In genomic region chr19:38734426-38735256, GRCh38 we compare ENCODE assay signal across 8 cellular contexts. TPM values are rescaled to one million over a fixed set of nuclear protein-coding genes. Genes with fewer than 3 reads are reported as not detected.
DNase-seq lines count a peak whose midpoint lies in the region; ATAC-seq and TF ChIP-seq lines count a peak whose summit lies in the region.

No MANE protein-coding gene starts in this region.

- no peak for ATAC-seq in Right ventricle myocardium inferior
- ATAC-seq in RWPE2 (ENCODE audit: low read depth): peak; percentile 5
- ATAC-seq in HG03045 (IDR thresholded peaks at IDR 0.05; ENCODE audit: unreplicated experiment): no peak

- H3K4me3 Mint-ChIP-seq in mesothelial cell of epicardium: peak overlapping the region; percentile 63

- TF ChIP-seq CTCF in RWPE2 (IDR thresholded peaks at IDR 0.05; ENCODE audit: poor library complexity, severe bottlenecking) (no peak), mesothelial cell of epicardium (IDR thresholded peaks at IDR 0.05; ENCODE audit: unreplicated experiment) (no peak)

- peaks cover 9% of the 10 kb centered on the region for H3K4me1 ChIP-seq in RWPE2 (ENCODE audit: insufficient read depth, poor library complexity, severe bottlenecking)

- peaks cover 11% of the 10 kb centered on the region for H3K27me3 Mint-ChIP-seq in mesothelial cell of epicardium (ENCODE audit: low read depth)

- peak overlapping the region; percentile 44 for H3K27ac ChIP-seq in RWPE2 (ENCODE audit: poor library complexity, severe bottlenecking)
- peak overlapping the region; percentile 36 for H3K27ac ChIP-seq in caudate nucleus (ENCODE audit: low read depth, low read length)

- peak; percentile 53 for DNase-seq in Right ventricle myocardium inferior (ENCODE audit: missing footprints)
- no peak for DNase-seq in cardiac septum (ENCODE audit: low spot score)
- DNase-seq in RWPE2 (ENCODE audit: low spot score): peak; percentile 64
- no peak for DNase-seq in caudate nucleus (lab: John Stamatoyannopoulos, UW)
- no peak for DNase-seq in mesothelial cell of epicardium (ENCODE audit: low spot score in 2 of 2, unreplicated experiment in 2 of 2)
- DNase-seq in NCI-H2171 treated with DMSO at 0.1 percent for 48 hours (lab: John Stamatoyannopoulos, UW): no peak
- no peak for DNase-seq in COR-L47 (lab: John Stamatoyannopoulos, UW)

- no peaks in the 10 kb centered on the region for H3K9me3 ChIP-seq in RWPE2 (ENCODE audit: severe bottlenecking)

- no peaks in the 10 kb centered on the region for H3K27me3 ChIP-seq in RWPE2 (ENCODE audit: insufficient read depth, poor library complexity, severe bottlenecking)

- no peaks in the 10 kb centered on the region for H3K9me3 Mint-ChIP-seq in mesothelial cell of epicardium

- peak overlapping the region; percentile 87 for H3K27ac Mint-ChIP-seq in mesothelial cell of epicardium

- H3K36me3 ChIP-seq in RWPE2 (ENCODE audit: low read depth): peaks cover 16% of the 10 kb centered on the region

- intact Hi-C loops in Right ventricle myocardium inferior (cut with DNase I) (loop anchor here (5.0 kb wide), 1 partner anchor 98 kb away; the partner anchor contains the start of gene ECH1), cardiac septum (cut with DNase I) (no loop called here)

- peaks cover 6% of the 10 kb centered on the region for H3K4me1 Mint-ChIP-seq in mesothelial cell of epicardium

- peaks cover 19% of the 10 kb centered on the region for H3K36me3 Mint-ChIP-seq in mesothelial cell of epicardium

- no peak overlapping the region for H3K4me3 ChIP-seq in RWPE2 (ENCODE audit: severe bottlenecking)

RNA-seq across cellular contexts. Expression of gene CAPN12, which starts 9.6 kb away (rescaled TPM):
- total RNA-seq in Right ventricle myocardium inferior (not detected), cardiac septum (1.7 TPM), mesothelial cell of epicardium (6.1 to 6.8 TPM (median 6.7 TPM) in 3 replicates)

RNA-seq across cellular contexts. Expression of gene LGALS7, which starts 38.7 kb away (rescaled TPM):
- total RNA-seq in Right ventricle myocardium inferior: not detected
- not detected for total RNA-seq in cardiac septum
- total RNA-seq in mesothelial cell of epicardium: not detected in 3 replicates

RNA-seq across cellular contexts. Expression of gene LGALS7B, which starts 54.4 kb away (rescaled TPM):
- total RNA-seq in Right ventricle myocardium inferior: not detected
- total RNA-seq in cardiac septum: not detected
- 1.2 TPM in 1 of 3 replicates, not detected in the others for total RNA-seq in mesothelial cell of epicardium

Comparison
In these comparisons a context has a peak if more than half of its experiments do, and no peak if none do; other contexts are left out.
1. DNase-seq: peak in Right ventricle myocardium inferior (single experiment) and RWPE2 (single experiment); none in cardiac septum (single experiment), caudate nucleus (0 of 61), mesothelial cell of epicardium (0 of 2), NCI-H2171 treated with DMSO at 0.1 percent for 48 hours (single experiment) and COR-L47 (single experiment).